In the genomic region with DNA sequence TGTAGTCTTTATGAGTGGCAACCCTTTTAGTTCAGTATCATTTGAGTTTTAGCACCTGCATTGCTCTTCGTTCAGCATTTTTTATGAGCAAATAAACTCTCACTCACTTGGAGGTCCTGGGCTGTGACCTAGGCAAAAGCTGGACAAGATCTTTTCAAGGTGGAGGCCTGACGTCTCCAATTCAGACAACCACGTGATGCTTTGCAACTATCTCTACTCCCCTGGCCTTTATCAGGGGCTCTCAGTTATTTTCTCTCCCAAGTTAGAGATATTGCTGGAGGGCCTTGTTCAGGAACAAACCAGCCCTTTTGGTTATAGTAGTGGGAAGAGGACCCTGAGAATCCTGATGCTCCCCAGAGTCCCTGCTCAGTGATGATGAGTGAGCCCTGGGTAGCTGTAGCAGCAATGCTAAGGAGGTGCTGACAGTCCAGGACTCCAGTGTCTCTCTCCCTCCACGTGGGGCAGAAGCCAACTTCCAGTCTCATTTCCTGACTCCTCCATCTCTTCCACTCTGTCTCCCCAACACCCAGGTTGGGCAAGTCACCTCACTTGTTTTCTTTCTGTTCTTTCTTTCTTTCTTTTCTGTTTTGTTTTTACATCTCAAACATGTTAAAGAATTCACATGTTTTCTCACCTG, we compare ENCODE assay signal across 32 cellular contexts.
"Had no signal": no experiment of that assay in that cellular context is flagged by ENCODE, and none has a peak within 500 bp of the region (broad histone marks: within the 10 kb centered on the region; RNA-seq: fewer than 3 reads in every experiment).

No MANE protein-coding gene starts in this region.

- H3K4me1 ChIP-seq: ascending aorta, breast epithelium, colonic mucosa, gastrocnemius medialis, heart left ventricle had no signal

- H3K9me3 Mint-ChIP-seq: activated B cell treated with CpG ODN at 0.5 μM for 24 hours; activated CD8-positive, alpha-beta T cell treated with anti-CD3 and anti-CD28 coated beads for 36 hours; activated naive CD4-positive, alpha-beta T cell treated with anti-CD3 and anti-CD28 coated beads, Interleukin-2, amount 10 ng/mL, durations not matched to agents 7 days and 5 days; activated naive CD4-positive, alpha-beta T cell treated with anti-CD3 and anti-CD28 coated beads, Interleukin-2, amount 50 U/mL, for 72 hours; activated naive CD8-positive, alpha-beta T cell treated with anti-CD3 and anti-CD28 coated beads, Interleukin-2, amount 10 ng/mL, durations not matched to agents 7 days and 5 days; activated T-helper 1 cell treated with anti-CD3 and anti-CD28 coated beads, Interleukin-12 subunit alpha, Interleukin-12 subunit beta, Interleukin-2, Interleukin-4 antibody, amounts not matched to agents 30 ng/mL and 10 ng/mL and 1 ng/mL, durations not matched to agents 14 hours and 24 hours and 36 hours; T-helper 2 cell treated with Interferon-gamma antibody and Interleukin-4, amounts not matched to agents 5 μg/mL and 100 μg/mL, for 36 hours had no signal

- H3K4me1 Mint-ChIP-seq: activated B cell treated with CpG ODN at 0.5 μM for 24 hours; activated naive CD4-positive, alpha-beta T cell treated with anti-CD3 and anti-CD28 coated beads, Interleukin-2, amount 10 ng/mL, durations not matched to agents 7 days and 5 days; activated naive CD8-positive, alpha-beta T cell treated with anti-CD3 and anti-CD28 coated beads, Interleukin-2, amount 10 ng/mL, durations not matched to agents 7 days and 5 days; brain had no signal

- H3K27ac ChIP-seq: ascending aorta, breast epithelium, cardiac muscle cell, colonic mucosa, epithelial cell of prostate, gastrocnemius medialis, heart left ventricle, WERI-Rb-1 had no signal

- ATAC-seq: activated CD4-positive, CD25-positive, alpha-beta regulatory T cell treated with anti-CD3 and anti-CD28 coated beads, Interleukin-2, amount 50 U/mL, for 24 hours; activated CD8-positive, alpha-beta T cell treated with anti-CD3 and anti-CD28 coated beads for 36 hours; activated naive CD4-positive, alpha-beta T cell treated with anti-CD3 and anti-CD28 coated beads, Interleukin-2, amount 50 U/mL, for 72 hours; esophagus mucosa; gastrocnemius medialis; heart left ventricle; T-helper 17 cell had no signal

- H3K36me3 ChIP-seq: breast epithelium, cardiac muscle cell, colonic mucosa, gastrocnemius medialis, heart left ventricle, WERI-Rb-1 had no signal

- H3K27me3 Mint-ChIP-seq: activated B cell treated with CpG ODN at 0.5 μM for 24 hours; activated CD8-positive, alpha-beta T cell treated with anti-CD3 and anti-CD28 coated beads for 36 hours; activated naive CD8-positive, alpha-beta T cell treated with anti-CD3 and anti-CD28 coated beads, Interleukin-2, amount 10 ng/mL, durations not matched to agents 7 days and 5 days; T-helper 17 cell had no signal

- H3K36me3 Mint-ChIP-seq: activated naive CD4-positive, alpha-beta T cell treated with anti-CD3 and anti-CD28 coated beads, Interleukin-2, amount 10 ng/mL, durations not matched to agents 7 days and 5 days; activated naive CD4-positive, alpha-beta T cell treated with anti-CD3 and anti-CD28 coated beads, Interleukin-2, amount 50 U/mL, for 72 hours; activated naive CD8-positive, alpha-beta T cell treated with anti-CD3 and anti-CD28 coated beads, Interleukin-2, amount 10 ng/mL, durations not matched to agents 7 days and 5 days; brain had no signal

- H3K4me3 Mint-ChIP-seq: activated B cell treated with CpG ODN at 0.5 μM for 24 hours; activated CD8-positive, alpha-beta T cell treated with anti-CD3 and anti-CD28 coated beads for 36 hours; activated naive CD4-positive, alpha-beta T cell treated with anti-CD3 and anti-CD28 coated beads, Interleukin-2, amount 10 ng/mL, durations not matched to agents 7 days and 5 days; activated naive CD8-positive, alpha-beta T cell treated with anti-CD3 and anti-CD28 coated beads, Interleukin-2, amount 10 ng/mL, durations not matched to agents 7 days and 5 days; activated T-helper 1 cell treated with anti-CD3 and anti-CD28 coated beads, Interleukin-12 subunit alpha, Interleukin-12 subunit beta, Interleukin-2, Interleukin-4 antibody, amounts not matched to agents 30 ng/mL and 10 ng/mL and 1 ng/mL, durations not matched to agents 14 hours and 24 hours and 36 hours; brain; T-helper 17 cell; T-helper 2 cell treated with Interferon-gamma antibody and Interleukin-4, amounts not matched to agents 5 μg/mL and 100 μg/mL, for 36 hours had no signal

- H3K27me3 ChIP-seq: ascending aorta, breast epithelium, cardiac muscle cell, colonic mucosa, gastrocnemius medialis, heart left ventricle had no signal

- DNase-seq: activated B cell treated with CpG ODN at 0.5 μM for 24 hours; activated CD4-positive, alpha-beta T cell treated with anti-CD3 and anti-CD28 coated beads for 48 hours; activated CD4-positive, alpha-beta T cell treated with anti-CD3 and anti-CD28 coated beads, Interleukin-2, amount 50 U/mL, for 1 hour; activated CD4-positive, alpha-beta T cell treated with anti-CD3 and anti-CD28 coated beads, Interleukin-2, amount 50 U/mL, for 48 hours; activated CD8-positive, alpha-beta memory T cell treated with anti-CD3 and anti-CD28 coated beads for 24 hours; activated CD8-positive, alpha-beta T cell treated with anti-CD3 and anti-CD28 coated beads for 36 hours; activated gamma-delta T cell; activated naive CD4-positive, alpha-beta T cell; activated naive CD4-positive, alpha-beta T cell treated with anti-CD3 and anti-CD28 coated beads, Interleukin-2, amount 10 ng/mL, durations not matched to agents 7 days and 5 days; activated naive CD8-positive, alpha-beta T cell treated with anti-CD3 and anti-CD28 coated beads, Interleukin-2, amount 10 ng/mL, durations not matched to agents 7 days and 5 days; activated T-cell treated with anti-CD3 and anti-CD28 coated beads, Interleukin-2, amount 50 U/mL, for 48 hours; central memory CD4-positive, alpha-beta T cell; cerebellar nuclear complex; colonic mucosa; effector CD8-positive, alpha-beta T cell; foreskin fibroblast; gastrocnemius medialis; glutamatergic neuron; heart left ventricle; T-helper 17 cell; T1000; WERI-Rb-1 had no signal

- H3K4me3 ChIP-seq: ascending aorta, breast epithelium, cardiac muscle cell, colonic mucosa, gastrocnemius medialis, heart left ventricle had no signal

- H3K9me3 ChIP-seq: ascending aorta, breast epithelium, colonic mucosa, gastrocnemius medialis, heart left ventricle had no signal

- H3K27ac Mint-ChIP-seq: activated B cell treated with CpG ODN at 0.5 μM for 24 hours; activated CD8-positive, alpha-beta T cell treated with anti-CD3 and anti-CD28 coated beads for 36 hours; activated naive CD4-positive, alpha-beta T cell treated with anti-CD3 and anti-CD28 coated beads, Interleukin-2, amount 10 ng/mL, durations not matched to agents 7 days and 5 days; activated naive CD8-positive, alpha-beta T cell treated with anti-CD3 and anti-CD28 coated beads, Interleukin-2, amount 10 ng/mL, durations not matched to agents 7 days and 5 days; activated T-helper 1 cell treated with anti-CD3 and anti-CD28 coated beads, Interleukin-12 subunit alpha, Interleukin-12 subunit beta, Interleukin-2, Interleukin-4 antibody, amounts not matched to agents 30 ng/mL and 10 ng/mL and 1 ng/mL, durations not matched to agents 14 hours and 24 hours and 36 hours; brain; T-helper 2 cell treated with Interferon-gamma antibody and Interleukin-4, amounts not matched to agents 5 μg/mL and 100 μg/mL, for 36 hours had no signal
